ENCODE assay signal across 1 cellular context in the genomic region with DNA sequence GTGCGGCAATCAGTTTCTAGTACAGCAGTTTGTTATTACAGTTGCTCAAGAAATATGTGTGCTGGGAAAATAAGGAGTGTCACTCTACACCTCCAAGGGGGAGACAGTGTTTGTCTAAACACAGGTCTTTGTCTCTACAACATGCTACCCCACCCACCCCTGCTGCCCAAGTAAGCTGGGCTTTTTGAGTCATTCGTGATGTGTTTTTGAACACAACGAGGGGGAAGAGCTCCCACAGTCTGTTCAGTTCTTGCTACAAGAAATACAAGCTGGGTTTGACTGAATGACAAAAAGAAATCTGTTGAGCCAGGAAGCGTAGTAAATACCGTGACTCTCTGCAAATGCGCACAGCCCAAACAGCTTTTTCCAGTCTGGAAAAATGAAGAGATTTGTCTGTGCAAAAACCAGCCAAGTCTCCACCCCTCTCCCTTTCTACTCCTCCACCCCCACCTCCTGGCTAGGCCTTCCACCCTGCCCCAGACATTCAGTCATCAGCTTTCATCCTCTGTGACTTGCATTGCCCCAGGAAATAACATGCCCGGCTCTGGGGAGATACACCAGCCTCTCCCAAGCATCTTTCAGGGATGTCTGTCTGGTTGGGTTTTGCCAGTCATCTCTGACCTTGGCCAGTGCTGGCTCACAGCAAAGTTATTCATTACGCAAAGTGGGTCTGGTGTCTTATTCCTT.
TF ChIP-seq lines count a peak whose summit lies in the region.

No MANE protein-coding gene starts in this region.

TF ChIP-seq in IMR-90, 13 proteins besides CTCF, POLR2A, EP300 and RAD21 (continued from another document):
- TF ChIP-seq NFE2L2 (IDR thresholded peaks at IDR 0.05; ENCODE audit: low read depth, low read length) (peak; percentile 87), MAZ (IDR thresholded peaks at IDR 0.05; ENCODE audit: borderline replicate concordance, low read depth, low read length) (peak; percentile 63; the same call in 1 of the 2 replicates), CEBPB (IDR thresholded peaks at IDR 0.05; ENCODE audit: low read depth, low read length) (peak; percentile 78), CHD1 (IDR thresholded peaks at IDR 0.05; ENCODE audit: low read depth, low read length) (peak; percentile 38; the same call in 1 of the 2 replicates), RCOR1 (IDR thresholded peaks at IDR 0.05; ENCODE audit: insufficient replicate concordance, low read length) (no peak), MAFK (IDR thresholded peaks at IDR 0.05; ENCODE audit: low read depth, low read length) (no peak), MXI1 (IDR thresholded peaks at IDR 0.05; ENCODE audit: borderline replicate concordance, low read depth, low read length) (no peak; the same call in 1 of the 2 replicates), FOS (IDR thresholded peaks at IDR 0.05; ENCODE audit: low read depth, low read length) (peak; percentile 91)
- TF ChIP-seq, protein P1, sequence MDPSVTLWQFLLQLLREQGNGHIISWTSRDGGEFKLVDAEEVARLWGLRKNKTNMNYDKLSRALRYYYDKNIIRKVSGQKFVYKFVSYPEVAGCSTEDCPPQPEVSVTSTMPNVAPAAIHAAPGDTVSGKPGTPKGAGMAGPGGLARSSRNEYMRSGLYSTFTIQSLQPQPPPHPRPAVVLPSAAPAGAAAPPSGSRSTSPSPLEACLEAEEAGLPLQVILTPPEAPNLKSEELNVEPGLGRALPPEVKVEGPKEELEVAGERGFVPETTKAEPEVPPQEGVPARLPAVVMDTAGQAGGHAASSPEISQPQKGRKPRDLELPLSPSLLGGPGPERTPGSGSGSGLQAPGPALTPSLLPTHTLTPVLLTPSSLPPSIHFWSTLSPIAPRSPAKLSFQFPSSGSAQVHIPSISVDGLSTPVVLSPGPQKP (IDR thresholded peaks at IDR 0.05; ENCODE audit: borderline replicate concordance, low read depth, low read length): no peak
- TF ChIP-seq, protein P2, sequence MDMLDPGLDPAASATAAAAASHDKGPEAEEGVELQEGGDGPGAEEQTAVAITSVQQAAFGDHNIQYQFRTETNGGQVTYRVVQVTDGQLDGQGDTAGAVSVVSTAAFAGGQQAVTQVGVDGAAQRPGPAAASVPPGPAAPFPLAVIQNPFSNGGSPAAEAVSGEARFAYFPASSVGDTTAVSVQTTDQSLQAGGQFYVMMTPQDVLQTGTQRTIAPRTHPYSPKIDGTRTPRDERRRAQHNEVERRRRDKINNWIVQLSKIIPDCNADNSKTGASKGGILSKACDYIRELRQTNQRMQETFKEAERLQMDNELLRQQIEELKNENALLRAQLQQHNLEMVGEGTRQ (IDR thresholded peaks at IDR 0.05; ENCODE audit: low read depth, low read length): no peak
TF ChIP-seq in IMR-90: peak in this region for 7.
